1 cellular context compared by ENCODE assay signal in the genomic region with DNA sequence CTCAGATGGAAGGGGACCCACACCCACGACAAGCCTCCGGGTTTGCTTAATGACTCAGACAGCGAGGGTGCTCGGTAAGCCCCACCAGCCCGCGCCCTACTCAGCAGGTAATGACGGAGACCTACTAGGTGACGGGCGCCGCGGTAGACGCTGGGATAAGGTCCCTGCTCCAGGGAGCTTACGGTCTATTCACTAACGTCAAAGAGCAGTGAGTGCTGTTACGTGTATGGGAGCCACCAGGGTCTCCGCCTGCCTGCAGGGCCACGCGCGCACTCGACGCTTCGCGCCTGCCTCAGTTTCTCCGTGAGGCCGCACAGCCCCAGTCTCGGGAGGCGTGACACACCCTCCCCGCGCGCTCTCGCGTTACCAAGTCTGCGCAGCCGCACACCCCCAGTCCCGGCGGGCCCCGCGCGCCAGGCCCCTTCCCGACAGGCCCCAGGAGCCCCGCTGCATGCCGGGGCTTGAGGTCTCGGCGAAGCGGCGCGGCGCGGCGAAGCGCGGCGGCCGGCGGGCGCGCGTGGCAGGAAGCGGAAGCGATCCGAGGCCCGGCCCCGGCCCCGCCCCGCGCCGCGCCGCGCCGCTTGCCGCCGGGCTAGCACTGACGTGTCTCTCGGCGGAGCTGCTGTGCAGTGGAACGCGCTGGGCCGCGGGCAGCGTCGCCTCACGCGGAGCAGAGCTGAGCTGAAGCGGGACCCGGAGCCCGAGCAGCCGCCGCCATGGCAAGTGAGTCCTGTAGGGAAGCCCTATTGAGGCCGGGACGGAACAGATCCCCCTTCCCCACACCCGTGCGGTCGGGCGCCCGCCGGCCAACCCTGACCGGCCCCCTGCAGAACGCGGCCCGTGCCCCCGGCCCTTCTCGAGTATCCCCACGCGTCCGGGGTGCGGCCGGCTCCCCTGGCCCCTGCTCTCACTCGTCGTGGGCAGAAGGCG.
TF ChIP-seq lines count a peak whose summit lies in the region.

A gene (plus strand): TSS at position 601 of the 930 bp plus-strand sequence. CDS start 116 bp downstream, at position 717.

TF ChIP-seq in HepG2, 621 proteins besides CTCF, POLR2A, EP300 and RAD21 (continued from another document and continues in another):
- TF ChIP-seq, protein P1, sequence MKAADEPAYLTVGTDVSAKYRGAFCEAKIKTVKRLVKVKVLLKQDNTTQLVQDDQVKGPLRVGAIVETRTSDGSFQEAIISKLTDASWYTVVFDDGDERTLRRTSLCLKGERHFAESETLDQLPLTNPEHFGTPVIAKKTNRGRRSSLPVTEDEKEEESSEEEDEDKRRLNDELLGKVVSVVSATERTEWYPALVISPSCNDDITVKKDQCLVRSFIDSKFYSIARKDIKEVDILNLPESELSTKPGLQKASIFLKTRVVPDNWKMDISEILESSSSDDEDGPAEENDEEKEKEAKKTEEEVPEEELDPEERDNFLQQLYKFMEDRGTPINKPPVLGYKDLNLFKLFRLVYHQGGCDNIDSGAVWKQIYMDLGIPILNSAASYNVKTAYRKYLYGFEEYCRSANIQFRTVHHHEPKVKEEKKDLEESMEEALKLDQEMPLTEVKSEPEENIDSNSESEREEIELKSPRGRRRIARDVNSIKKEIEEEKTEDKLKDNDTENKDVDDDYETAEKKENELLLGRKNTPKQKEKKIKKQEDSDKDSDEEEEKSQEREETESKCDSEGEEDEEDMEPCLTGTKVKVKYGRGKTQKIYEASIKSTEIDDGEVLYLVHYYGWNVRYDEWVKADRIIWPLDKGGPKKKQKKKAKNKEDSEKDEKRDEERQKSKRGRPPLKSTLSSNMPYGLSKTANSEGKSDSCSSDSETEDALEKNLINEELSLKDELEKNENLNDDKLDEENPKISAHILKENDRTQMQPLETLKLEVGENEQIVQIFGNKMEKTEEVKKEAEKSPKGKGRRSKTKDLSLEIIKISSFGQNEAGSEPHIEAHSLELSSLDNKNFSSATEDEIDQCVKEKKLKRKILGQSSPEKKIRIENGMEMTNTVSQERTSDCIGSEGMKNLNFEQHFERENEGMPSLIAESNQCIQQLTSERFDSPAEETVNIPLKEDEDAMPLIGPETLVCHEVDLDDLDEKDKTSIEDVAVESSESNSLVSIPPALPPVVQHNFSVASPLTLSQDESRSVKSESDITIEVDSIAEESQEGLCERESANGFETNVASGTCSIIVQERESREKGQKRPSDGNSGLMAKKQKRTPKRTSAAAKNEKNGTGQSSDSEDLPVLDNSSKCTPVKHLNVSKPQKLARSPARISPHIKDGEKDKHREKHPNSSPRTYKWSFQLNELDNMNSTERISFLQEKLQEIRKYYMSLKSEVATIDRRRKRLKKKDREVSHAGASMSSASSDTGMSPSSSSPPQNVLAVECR (CRISPR knock-in tag; IDR thresholded peaks at IDR 0.05; ENCODE audit: borderline replicate concordance), result peak; percentile 87; the same call in 1 of the 2 replicates
- TF ChIP-seq, protein P2, sequence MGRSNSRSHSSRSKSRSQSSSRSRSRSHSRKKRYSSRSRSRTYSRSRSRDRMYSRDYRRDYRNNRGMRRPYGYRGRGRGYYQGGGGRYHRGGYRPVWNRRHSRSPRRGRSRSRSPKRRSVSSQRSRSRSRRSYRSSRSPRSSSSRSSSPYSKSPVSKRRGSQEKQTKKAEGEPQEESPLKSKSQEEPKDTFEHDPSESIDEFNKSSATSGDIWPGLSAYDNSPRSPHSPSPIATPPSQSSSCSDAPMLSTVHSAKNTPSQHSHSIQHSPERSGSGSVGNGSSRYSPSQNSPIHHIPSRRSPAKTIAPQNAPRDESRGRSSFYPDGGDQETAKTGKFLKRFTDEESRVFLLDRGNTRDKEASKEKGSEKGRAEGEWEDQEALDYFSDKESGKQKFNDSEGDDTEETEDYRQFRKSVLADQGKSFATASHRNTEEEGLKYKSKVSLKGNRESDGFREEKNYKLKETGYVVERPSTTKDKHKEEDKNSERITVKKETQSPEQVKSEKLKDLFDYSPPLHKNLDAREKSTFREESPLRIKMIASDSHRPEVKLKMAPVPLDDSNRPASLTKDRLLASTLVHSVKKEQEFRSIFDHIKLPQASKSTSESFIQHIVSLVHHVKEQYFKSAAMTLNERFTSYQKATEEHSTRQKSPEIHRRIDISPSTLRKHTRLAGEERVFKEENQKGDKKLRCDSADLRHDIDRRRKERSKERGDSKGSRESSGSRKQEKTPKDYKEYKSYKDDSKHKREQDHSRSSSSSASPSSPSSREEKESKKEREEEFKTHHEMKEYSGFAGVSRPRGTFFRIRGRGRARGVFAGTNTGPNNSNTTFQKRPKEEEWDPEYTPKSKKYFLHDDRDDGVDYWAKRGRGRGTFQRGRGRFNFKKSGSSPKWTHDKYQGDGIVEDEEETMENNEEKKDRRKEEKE (IDR thresholded peaks at IDR 0.05), result no peak
- 0 out of 2 replicates have a peak, but pooled peaks have one; percentile 8 for TF ChIP-seq ZNF205 (CRISPR knock-in tag; IDR thresholded peaks at IDR 0.05)
- no peak; the same call in 1 of the 2 replicates for TF ChIP-seq WIZ (CRISPR knock-in tag; IDR thresholded peaks at IDR 0.05)
- peak; percentile 92 for TF ChIP-seq GATAD1 (CRISPR knock-in tag; IDR thresholded peaks at IDR 0.05)
- TF ChIP-seq ZC3H4 (CRISPR knock-in tag; IDR thresholded peaks at IDR 0.05; ENCODE audit: borderline replicate concordance), result no peak
- peak; percentile 91; the same call in 1 of the 2 replicates for TF ChIP-seq ZNF816 (CRISPR knock-in tag; IDR thresholded peaks at IDR 0.05; ENCODE audit: borderline replicate concordance)
- TF ChIP-seq KMT2B (CRISPR knock-in tag; IDR thresholded peaks at IDR 0.05), result peak; percentile 84
- TF ChIP-seq, protein P3, sequence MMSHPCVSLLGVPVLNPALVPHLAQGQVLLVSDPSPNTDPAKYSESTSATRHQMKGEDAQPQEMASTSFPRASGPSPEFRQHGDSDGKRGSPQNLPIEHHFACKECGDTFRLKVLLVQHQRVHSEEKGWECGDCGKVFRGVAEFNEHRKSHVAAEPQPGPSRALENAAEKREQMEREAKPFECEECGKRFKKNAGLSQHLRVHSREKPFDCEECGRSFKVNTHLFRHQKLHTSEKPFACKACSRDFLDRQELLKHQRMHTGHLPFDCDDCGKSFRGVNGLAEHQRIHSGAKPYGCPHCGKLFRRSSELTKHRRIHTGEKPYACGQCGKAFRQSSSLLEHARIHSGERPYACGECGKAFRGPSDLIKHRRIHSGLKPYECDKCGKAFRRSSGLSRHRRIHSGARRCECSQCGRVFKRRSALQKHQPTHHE (CRISPR knock-in tag; IDR thresholded peaks at IDR 0.05; ENCODE audit: borderline replicate concordance), result no peak; the same call in 1 of the 2 replicates
- TF ChIP-seq ELF1 (CRISPR knock-in tag; IDR thresholded peaks at IDR 0.05), result peak; percentile 69; the same call in 1 of the 2 replicates
- TF ChIP-seq, protein P4, sequence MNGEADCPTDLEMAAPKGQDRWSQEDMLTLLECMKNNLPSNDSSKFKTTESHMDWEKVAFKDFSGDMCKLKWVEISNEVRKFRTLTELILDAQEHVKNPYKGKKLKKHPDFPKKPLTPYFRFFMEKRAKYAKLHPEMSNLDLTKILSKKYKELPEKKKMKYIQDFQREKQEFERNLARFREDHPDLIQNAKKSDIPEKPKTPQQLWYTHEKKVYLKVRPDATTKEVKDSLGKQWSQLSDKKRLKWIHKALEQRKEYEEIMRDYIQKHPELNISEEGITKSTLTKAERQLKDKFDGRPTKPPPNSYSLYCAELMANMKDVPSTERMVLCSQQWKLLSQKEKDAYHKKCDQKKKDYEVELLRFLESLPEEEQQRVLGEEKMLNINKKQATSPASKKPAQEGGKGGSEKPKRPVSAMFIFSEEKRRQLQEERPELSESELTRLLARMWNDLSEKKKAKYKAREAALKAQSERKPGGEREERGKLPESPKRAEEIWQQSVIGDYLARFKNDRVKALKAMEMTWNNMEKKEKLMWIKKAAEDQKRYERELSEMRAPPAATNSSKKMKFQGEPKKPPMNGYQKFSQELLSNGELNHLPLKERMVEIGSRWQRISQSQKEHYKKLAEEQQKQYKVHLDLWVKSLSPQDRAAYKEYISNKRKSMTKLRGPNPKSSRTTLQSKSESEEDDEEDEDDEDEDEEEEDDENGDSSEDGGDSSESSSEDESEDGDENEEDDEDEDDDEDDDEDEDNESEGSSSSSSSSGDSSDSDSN (CRISPR knock-in tag; IDR thresholded peaks at IDR 0.05), result peak; percentile 73
- TF ChIP-seq MBD4 (IDR thresholded peaks at IDR 0.05; ENCODE audit: borderline replicate concordance, low read length), result no peak
- TF ChIP-seq ZNF292 (CRISPR knock-in tag; IDR thresholded peaks at IDR 0.05; ENCODE audit: borderline replicate concordance, low read depth), result peak; percentile 63; the same call in 1 of the 2 replicates
- peak; percentile 95 for TF ChIP-seq ZNF850 (CRISPR knock-in tag; conservative IDR thresholded peaks at IDR 0.05)
- TF ChIP-seq ZNF589 (CRISPR knock-in tag; conservative IDR thresholded peaks at IDR 0.05), result peak; percentile 69; the same call in 1 of the 2 replicates
- no peak for TF ChIP-seq ZNF383 (CRISPR knock-in tag; IDR thresholded peaks at IDR 0.05; ENCODE audit: borderline replicate concordance)
- peak; percentile 48; the same call in 1 of the 2 replicates for TF ChIP-seq ZNF547 (CRISPR knock-in tag; IDR thresholded peaks at IDR 0.05)
- TF ChIP-seq JUND (CRISPR knock-in tag; IDR thresholded peaks at IDR 0.05), result peak; percentile 51; the same call in 1 of the 2 replicates
- no peak; the same call in 1 of the 2 replicates for TF ChIP-seq ZNF703 (CRISPR knock-in tag; IDR thresholded peaks at IDR 0.05; ENCODE audit: borderline replicate concordance)
- TF ChIP-seq, protein P5, sequence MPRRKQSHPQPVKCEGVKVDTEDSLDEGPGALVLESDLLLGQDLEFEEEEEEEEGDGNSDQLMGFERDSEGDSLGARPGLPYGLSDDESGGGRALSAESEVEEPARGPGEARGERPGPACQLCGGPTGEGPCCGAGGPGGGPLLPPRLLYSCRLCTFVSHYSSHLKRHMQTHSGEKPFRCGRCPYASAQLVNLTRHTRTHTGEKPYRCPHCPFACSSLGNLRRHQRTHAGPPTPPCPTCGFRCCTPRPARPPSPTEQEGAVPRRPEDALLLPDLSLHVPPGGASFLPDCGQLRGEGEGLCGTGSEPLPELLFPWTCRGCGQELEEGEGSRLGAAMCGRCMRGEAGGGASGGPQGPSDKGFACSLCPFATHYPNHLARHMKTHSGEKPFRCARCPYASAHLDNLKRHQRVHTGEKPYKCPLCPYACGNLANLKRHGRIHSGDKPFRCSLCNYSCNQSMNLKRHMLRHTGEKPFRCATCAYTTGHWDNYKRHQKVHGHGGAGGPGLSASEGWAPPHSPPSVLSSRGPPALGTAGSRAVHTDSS (CRISPR knock-in tag; conservative IDR thresholded peaks at IDR 0.05), result peak; percentile 31; the same call in 1 of the 2 replicates
- TF ChIP-seq POGZ (CRISPR knock-in tag; IDR thresholded peaks at IDR 0.05), result peak; percentile 85
- TF ChIP-seq, protein P6, sequence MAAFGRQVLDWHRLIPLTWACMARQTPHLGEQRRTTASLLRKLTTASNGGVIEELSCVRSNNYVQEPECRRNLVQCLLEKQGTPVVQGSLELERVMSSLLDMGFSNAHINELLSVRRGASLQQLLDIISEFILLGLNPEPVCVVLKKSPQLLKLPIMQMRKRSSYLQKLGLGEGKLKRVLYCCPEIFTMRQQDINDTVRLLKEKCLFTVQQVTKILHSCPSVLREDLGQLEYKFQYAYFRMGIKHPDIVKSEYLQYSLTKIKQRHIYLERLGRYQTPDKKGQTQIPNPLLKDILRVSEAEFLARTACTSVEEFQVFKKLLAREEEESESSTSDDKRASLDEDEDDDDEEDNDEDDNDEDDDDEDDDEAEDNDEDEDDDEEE (CRISPR knock-in tag; IDR thresholded peaks at IDR 0.05), result peak; percentile 74; the same call in 1 of the 2 replicates
- no peak for TF ChIP-seq KDM6A (CRISPR knock-in tag; IDR thresholded peaks at IDR 0.05; ENCODE audit: low read depth)
- peak; percentile 16; the same call in 1 of the 2 replicates for TF ChIP-seq NR2F2 (IDR thresholded peaks at IDR 0.05; ENCODE audit: borderline replicate concordance, low read depth)
- TF ChIP-seq, protein P7, sequence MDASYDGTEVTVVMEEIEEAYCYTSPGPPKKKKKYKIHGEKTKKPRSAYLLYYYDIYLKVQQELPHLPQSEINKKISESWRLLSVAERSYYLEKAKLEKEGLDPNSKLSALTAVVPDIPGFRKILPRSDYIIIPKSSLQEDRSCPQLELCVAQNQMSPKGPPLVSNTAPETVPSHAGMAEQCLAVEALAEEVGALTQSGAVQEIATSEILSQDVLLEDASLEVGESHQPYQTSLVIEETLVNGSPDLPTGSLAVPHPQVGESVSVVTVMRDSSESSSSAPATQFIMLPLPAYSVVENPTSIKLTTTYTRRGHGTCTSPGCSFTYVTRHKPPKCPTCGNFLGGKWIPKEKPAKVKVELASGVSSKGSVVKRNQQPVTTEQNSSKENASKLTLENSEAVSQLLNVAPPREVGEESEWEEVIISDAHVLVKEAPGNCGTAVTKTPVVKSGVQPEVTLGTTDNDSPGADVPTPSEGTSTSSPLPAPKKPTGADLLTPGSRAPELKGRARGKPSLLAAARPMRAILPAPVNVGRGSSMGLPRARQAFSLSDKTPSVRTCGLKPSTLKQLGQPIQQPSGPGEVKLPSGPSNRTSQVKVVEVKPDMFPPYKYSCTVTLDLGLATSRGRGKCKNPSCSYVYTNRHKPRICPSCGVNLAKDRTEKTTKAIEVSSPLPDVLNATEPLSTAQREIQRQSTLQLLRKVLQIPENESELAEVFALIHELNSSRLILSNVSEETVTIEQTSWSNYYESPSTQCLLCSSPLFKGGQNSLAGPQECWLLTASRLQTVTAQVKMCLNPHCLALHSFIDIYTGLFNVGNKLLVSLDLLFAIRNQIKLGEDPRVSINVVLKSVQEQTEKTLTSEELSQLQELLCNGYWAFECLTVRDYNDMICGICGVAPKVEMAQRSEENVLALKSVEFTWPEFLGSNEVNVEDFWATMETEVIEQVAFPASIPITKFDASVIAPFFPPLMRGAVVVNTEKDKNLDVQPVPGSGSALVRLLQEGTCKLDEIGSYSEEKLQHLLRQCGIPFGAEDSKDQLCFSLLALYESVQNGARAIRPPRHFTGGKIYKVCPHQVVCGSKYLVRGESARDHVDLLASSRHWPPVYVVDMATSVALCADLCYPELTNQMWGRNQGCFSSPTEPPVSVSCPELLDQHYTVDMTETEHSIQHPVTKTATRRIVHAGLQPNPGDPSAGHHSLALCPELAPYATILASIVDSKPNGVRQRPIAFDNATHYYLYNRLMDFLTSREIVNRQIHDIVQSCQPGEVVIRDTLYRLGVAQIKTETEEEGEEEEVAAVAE (CRISPR knock-in tag; IDR thresholded peaks at IDR 0.05; ENCODE audit: borderline replicate concordance), result peak; percentile 35; the same call in 1 of the 2 replicates
- peak; percentile 80 for TF ChIP-seq CCDC6 (CRISPR knock-in tag; IDR thresholded peaks at IDR 0.05)
- 0 out of 2 replicates have a peak, but pooled peaks have one; percentile 54 for TF ChIP-seq HES4 (CRISPR knock-in tag; IDR thresholded peaks at IDR 0.05; ENCODE audit: borderline replicate concordance)
- TF ChIP-seq ZFYVE20 (CRISPR knock-in tag; IDR thresholded peaks at IDR 0.05; ENCODE audit: borderline replicate concordance, low read depth), result peak; percentile 16; the same call in 1 of the 2 replicates
- no peak for TF ChIP-seq ZSCAN12 (CRISPR knock-in tag; IDR thresholded peaks at IDR 0.05)
- TF ChIP-seq, protein P8, sequence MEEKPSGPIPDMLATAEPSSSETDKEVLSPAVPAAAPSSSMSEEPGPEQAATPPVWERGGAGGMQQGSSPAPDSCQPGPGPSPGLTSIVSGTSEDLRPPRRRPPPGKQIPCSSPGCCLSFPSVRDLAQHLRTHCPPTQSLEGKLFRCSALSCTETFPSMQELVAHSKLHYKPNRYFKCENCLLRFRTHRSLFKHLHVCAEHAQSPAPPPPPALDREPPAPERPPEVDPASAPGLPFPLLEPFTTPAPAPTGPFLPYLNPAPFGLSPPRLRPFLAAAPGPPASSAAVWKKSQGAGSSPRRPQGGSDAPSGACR (CRISPR knock-in tag; IDR thresholded peaks at IDR 0.05), result peak; percentile 95
- TF ChIP-seq HOXA3 (CRISPR knock-in tag; IDR thresholded peaks at IDR 0.05), result peak; percentile 74
- peak; percentile 70; the same call in 1 of the 2 replicates for TF ChIP-seq TBP (CRISPR knock-in tag; IDR thresholded peaks at IDR 0.05)
- TF ChIP-seq ZSCAN21 (CRISPR knock-in tag; IDR thresholded peaks at IDR 0.05; ENCODE audit: borderline replicate concordance), result peak; percentile 78
- TF ChIP-seq HOXD1 (CRISPR knock-in tag; IDR thresholded peaks at IDR 0.05), result no peak
